Comparison of ENCODE assay signal across 8 cellular contexts in the genomic region with DNA sequence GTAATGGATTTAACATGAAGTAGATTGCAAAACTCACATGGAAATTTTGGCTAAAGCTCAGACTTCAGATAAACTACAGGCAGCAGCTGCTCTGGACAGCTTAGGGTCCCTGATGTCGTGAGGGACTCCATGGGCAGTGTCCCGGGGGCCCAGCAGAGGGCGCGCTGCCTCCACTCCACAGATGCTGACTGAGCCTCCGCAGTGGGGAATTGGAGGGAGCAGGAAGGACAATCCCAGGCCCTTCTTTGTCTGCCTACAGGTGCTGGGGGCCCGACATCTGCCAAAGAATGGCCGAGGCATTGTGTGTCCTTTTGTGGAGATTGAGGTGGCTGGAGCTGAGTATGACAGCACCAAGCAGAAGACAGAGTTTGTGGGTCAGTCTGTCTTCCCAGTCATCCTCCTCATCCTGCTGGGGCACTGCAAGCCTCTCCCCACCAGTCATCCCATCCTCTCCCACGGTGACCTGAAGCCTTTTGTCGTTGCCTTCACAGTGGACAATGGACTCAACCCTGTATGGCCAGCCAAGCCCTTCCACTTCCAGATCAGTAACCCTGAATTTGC. TPM values are rescaled to one million over a fixed set of nuclear protein-coding genes. Genes with fewer than 3 reads are reported as not detected.
DNase-seq lines count a peak whose midpoint lies in the region; ATAC-seq and TF ChIP-seq lines count a peak whose summit lies in the region.

No MANE protein-coding gene starts in this region.

- intact Hi-C loops in head of caudate nucleus (cut with DNase I): loop anchor here (2.0 to 10.0 kb wide), 4 partner anchors 60 to 242 kb away; a partner anchor contains a TSS
- intact Hi-C loops in thyroid gland (cut with DNase I): loop anchor here (2.0 to 5.0 kb wide), 2 partner anchors 36 to 166 kb away; a partner anchor contains a TSS

- no peaks in the 10 kb centered on the region for H3K9me3 ChIP-seq in thyroid gland

- no peak overlapping the region for H3K4me3 ChIP-seq in GM12864 (ENCODE audit: low read depth, low read length)
- H3K4me3 ChIP-seq in thyroid gland (replicated peaks in 1 of 3): no peak overlapping the region

- in situ Hi-C loops in SK-MEL-5 (cut with HindIII; ENCODE audit: low pct_unique_long_range_greater_than_20kb, low sequenced_read_pairs): no loop called here

- H3K27me3 ChIP-seq in thyroid gland: no peaks in the 10 kb centered on the region

- no peak for DNase-seq in GM12864 (ENCODE audit: low read depth)
- peak; percentile 50 to 60 for DNase-seq in Kasumi-1 (lab: John Stamatoyannopoulos, UW)
- peak; percentile 77 for DNase-seq in SK-MEL-5 (ENCODE audit: low read depth, low spot score)
- DNase-seq in activated naive CD4-positive, alpha-beta T cell treated with anti-CD3 and anti-CD28 coated beads, Interleukin-2, amount 50 U/mL, for 16 hours: peak; percentile 69
- peak; percentile 75 to 97 (median 92) for DNase-seq in head of caudate nucleus
- DNase-seq in pons (ENCODE audit: low spot score): peak; percentile 85
- DNase-seq in thyroid gland: peak; percentile 79 to 84

- TF ChIP-seq POLR2A in thyroid gland (IDR thresholded peaks at IDR 0.05): no peak

- TF ChIP-seq CTCF in GM12864 (IDR thresholded peaks at IDR 0.05; ENCODE audit: low read depth, low read length, missing control alignments) (peak; percentile 91), thyroid gland (IDR thresholded peaks at IDR 0.05) (peak; percentile 76 to 96 (median 92))

- peak overlapping the region; percentile 8 to 71 (median 13) for H3K27ac ChIP-seq in thyroid gland

- WGBS in thyroid gland, 2 donors: 33 to 35% methylated on average over 3 to 6 of the region's 9 CpGs

- H3K4me1 ChIP-seq in thyroid gland: peaks cover 3 to 33% of the 10 kb centered on the region in 2 donors

- ATAC-seq in GM18861 (IDR thresholded peaks at IDR 0.05; ENCODE audit: unreplicated experiment): no peak

- peaks cover 48 to 49% of the 10 kb centered on the region in 2 donors for H3K36me3 ChIP-seq in thyroid gland

RNA-seq across cellular contexts. Expression of a gene that starts 35.9 kb away (rescaled TPM):
- total RNA-seq in SK-MEL-5 (2014; rRNA removed; shearing (Covaris generic)): 62.1 and 85.8 TPM in 2 replicates
- 55.6 and 69.9 TPM in 2 replicates for polyA plus RNA-seq in SK-MEL-5 (2015; cell fraction: cytosol; rRNA removed)
- 408 and 418 TPM in 2 replicates for polyA plus RNA-seq in SK-MEL-5 (2015; cell fraction: nucleus; rRNA removed)
- total RNA-seq in thyroid gland: 100 to 1,000 TPM; 146 to 252 (median 164) TPM
